27 cellular contexts compared by ENCODE assay signal in genomic region chr12:95738024-95738611, GRCh38. TPM values are rescaled to one million over a fixed set of nuclear protein-coding genes. Genes with fewer than 3 reads are reported as not detected.
DNase-seq lines count a peak whose midpoint lies in the region; ATAC-seq and TF ChIP-seq lines count a peak whose summit lies in the region.
"Had no signal": no experiment of that assay in that cellular context is flagged by ENCODE, and none has a peak within 500 bp of the region (broad histone marks: within the 10 kb centered on the region; RNA-seq: fewer than 3 reads in every experiment).

No MANE protein-coding gene starts in this region.

- H3K27ac ChIP-seq in esophagus muscularis mucosa (replicated peaks in 1 of 4): peak overlapping the region in 3 of 4 donors; percentile 0 to 68 (median 62)
- H3K27ac ChIP-seq in trophoblast cell (ENCODE audit: low read depth, low read length): no peak overlapping the region
- H3K27ac ChIP-seq: KMS-11, SJCRH30 had no signal

- H3K9me3 Mint-ChIP-seq in activated T-cell treated with anti-CD3 and anti-CD28 coated beads, Interleukin-2, amount 50 U/mL, for 72 hours: no peaks in the 10 kb centered on the region
- H3K9me3 Mint-ChIP-seq: activated CD4-positive, alpha-beta T cell treated with anti-CD3 and anti-CD28 coated beads, Interleukin-2, amount 10 ng/mL, durations not matched to agents 7 days and 5 days; activated T-cell treated with anti-CD3 and anti-CD28 coated beads, Interleukin-2, amount 50 U/mL, for 4 hours; CD4-positive, alpha-beta T cell; neural crest cell; WTC11 had no signal

- H2AK5ac ChIP-seq in trophoblast cell (ENCODE audit: low read length): no peak overlapping the region

- no peak for TF ChIP-seq EP300 in esophagus muscularis mucosa (IDR thresholded peaks at IDR 0.05)

- H3K4me3 Mint-ChIP-seq in activated T-cell treated with anti-CD3 and anti-CD28 coated beads, Interleukin-2, amount 50 U/mL, for 72 hours: no peak overlapping the region
- H3K4me3 Mint-ChIP-seq: activated CD4-positive, alpha-beta T cell treated with anti-CD3 and anti-CD28 coated beads, Interleukin-2, amount 10 ng/mL, durations not matched to agents 7 days and 5 days; activated T-cell treated with anti-CD3 and anti-CD28 coated beads, Interleukin-2, amount 50 U/mL, for 4 hours; CD4-positive, alpha-beta T cell; neural crest cell; WTC11 had no signal

- no peak overlapping the region for H3K27ac Mint-ChIP-seq in activated T-cell treated with anti-CD3 and anti-CD28 coated beads, Interleukin-2, amount 50 U/mL, for 72 hours
- H3K27ac Mint-ChIP-seq: activated CD4-positive, alpha-beta T cell treated with anti-CD3 and anti-CD28 coated beads, Interleukin-2, amount 10 ng/mL, durations not matched to agents 7 days and 5 days; CD4-positive, alpha-beta T cell; WTC11 had no signal

- H3K79me2 ChIP-seq in trophoblast cell (ENCODE audit: control insufficient read depth, insufficient read depth, low read length, poor library complexity): no peaks in the 10 kb centered on the region

- peak overlapping the region; percentile 5 for H3K9ac ChIP-seq in trophoblast cell (ENCODE audit: low read length)
- H3K9ac ChIP-seq: KMS-11 had no signal

- intact Hi-C loops in esophagus muscularis mucosa (cut with DNase I): no loop called here
- intact Hi-C loops in lower leg skin (cut with DNase I; ENCODE audit: low total_unique reads): no loop called here

- no peak for ATAC-seq in activated T-cell treated with anti-CD3 and anti-CD28 coated beads, Interleukin-2, amount 50 U/mL, for 72 hours (replicated peaks in 1 of 2)
- ATAC-seq: activated T-cell treated with anti-CD3 and anti-CD28 coated beads, Interleukin-2, amount 50 U/mL, for 4 hours; Panc1; stimulated activated naive CD8-positive, alpha-beta T cell treated with anti-CD3 and anti-CD28 coated beads, Interleukin-15, Interleukin-2, amounts not matched to agents 100 U/mL and 50 U/mL, for 24 hours; WTC11 had no signal

- H3K4me3 ChIP-seq in esophagus muscularis mucosa (no peak overlapping the region), trophoblast cell (ENCODE audit: low read depth, low read length) (no peak overlapping the region), lower leg skin (ENCODE audit: low read depth, poor library complexity, severe bottlenecking) (no peak overlapping the region)
- H3K4me3 ChIP-seq: dorsolateral prefrontal cortex, SJCRH30, thoracic aorta had no signal

- no peak for TF ChIP-seq POLR2A in esophagus muscularis mucosa (IDR thresholded peaks at IDR 0.05; ENCODE audit: low read depth)
- no peak for TF ChIP-seq POLR2A in lower leg skin (IDR thresholded peaks at IDR 0.05)

- H3K9me3 ChIP-seq in esophagus muscularis mucosa: no peaks in the 10 kb centered on the region
- H3K9me3 ChIP-seq in trophoblast cell (ENCODE audit: insufficient read depth, low read depth, low read length): no peaks in the 10 kb centered on the region
- H3K9me3 ChIP-seq: SJCRH30, thoracic aorta had no signal

- no peak overlapping the region for H3K4me2 ChIP-seq in trophoblast cell (ENCODE audit: low read length)
- H3K4me2 ChIP-seq: KMS-11 had no signal

- no peaks in the 10 kb centered on the region for H3K79me1 ChIP-seq in trophoblast cell (ENCODE audit: low read length)

- H4K12ac ChIP-seq in trophoblast cell (ENCODE audit: low read depth, low read length): no peak overlapping the region

- H3K14ac ChIP-seq in trophoblast cell (ENCODE audit: low read length): no peak overlapping the region

- no peak overlapping the region for H4K91ac ChIP-seq in trophoblast cell (ENCODE audit: low read depth, low read length)

- H3K18ac ChIP-seq in trophoblast cell (ENCODE audit: low read length): no peak overlapping the region

- no peak for TF ChIP-seq CTCF in esophagus muscularis mucosa (IDR thresholded peaks at IDR 0.05)
- TF ChIP-seq CTCF in lower leg skin (IDR thresholded peaks at IDR 0.05): no peak

- H2BK120ac ChIP-seq in trophoblast cell (ENCODE audit: insufficient read depth, low read length, poor library complexity): no peak overlapping the region

- DNase-seq in DMS53 (lab: John Stamatoyannopoulos, UW) (peak; percentile 36), DMS53 treated with DMSO at 0.1 percent for 48 hours (lab: John Stamatoyannopoulos, UW; ENCODE audit: unreplicated experiment) (no peak), HuH-7 (ENCODE audit: low spot score) (peak; percentile 17), esophagus muscularis mucosa (ENCODE audit: extremely low spot score) (no peak), trophoblast cell (no peak), lower leg skin (ENCODE audit: low spot score in 2 of 2) (no peak), putamen (ENCODE audit: low spot score) (no peak)
- no peak for DNase-seq in activated T-cell treated with anti-CD3 and anti-CD28 coated beads, Interleukin-2, amount 50 U/mL, for 72 hours
- DNase-seq: activated CD4-positive, alpha-beta T cell treated with anti-CD3 and anti-CD28 coated beads, Interleukin-2, amount 10 ng/mL, durations not matched to agents 7 days and 5 days; activated T-cell treated with anti-CD3 and anti-CD28 coated beads, Interleukin-2, amount 50 U/mL, for 4 hours; CD4-positive, alpha-beta T cell; DMS 273 treated with DMSO at 0.1 percent for 48 hours; dorsolateral prefrontal cortex; HCEC 1CT; islet precursor cell; NCI-H1694 treated with DMSO at 0.1 percent for 48 hours; NCI-H2171; NCI-H526; posterior cingulate gyrus; stimulated activated naive CD8-positive, alpha-beta T cell treated with anti-CD3 and anti-CD28 coated beads, Interleukin-15, Interleukin-2, amounts not matched to agents 100 U/mL and 50 U/mL, for 24 hours; T1000 had no signal

- H3K27me3 Mint-ChIP-seq in activated T-cell treated with anti-CD3 and anti-CD28 coated beads, Interleukin-2, amount 50 U/mL, for 72 hours (ENCODE audit: low read depth): no peaks in the 10 kb centered on the region

- H3K36me3 Mint-ChIP-seq in activated T-cell treated with anti-CD3 and anti-CD28 coated beads, Interleukin-2, amount 50 U/mL, for 72 hours (ENCODE audit: insufficient read depth in 2 of 2): no peaks in the 10 kb centered on the region
- H3K36me3 Mint-ChIP-seq: WTC11 had no signal

- no peak overlapping the region for H3K4ac ChIP-seq in trophoblast cell (ENCODE audit: low read depth, low read length)

- no peak overlapping the region for H3K23ac ChIP-seq in trophoblast cell (ENCODE audit: low read length)

- peaks cover 24 to 57% (median 39%) of the 10 kb centered on the region in 4 donors for H3K4me1 ChIP-seq in esophagus muscularis mucosa
- H3K4me1 ChIP-seq in trophoblast cell (ENCODE audit: control insufficient read depth in 1 of 2, insufficient read depth in 2 of 2, low read length in 2 of 2): no peaks in the 10 kb centered on the region

- no peak overlapping the region for H2BK5ac ChIP-seq in trophoblast cell (ENCODE audit: low read depth, low read length, poor library complexity)

- no peak overlapping the region for H2AFZ ChIP-seq in trophoblast cell (ENCODE audit: insufficient read depth, low read length, poor library complexity)

- H3K36me3 ChIP-seq in esophagus muscularis mucosa (peaks cover 0 to 12% (median 0%) of the 10 kb centered on the region in 4 donors), trophoblast cell (ENCODE audit: control insufficient read depth in 1 of 2, insufficient read depth in 2 of 2, low read length in 2 of 2) (no peaks in the 10 kb centered on the region)
- H3K36me3 ChIP-seq: SJCRH30, thoracic aorta had no signal

- no peaks in the 10 kb centered on the region for H3K4me1 Mint-ChIP-seq in activated T-cell treated with anti-CD3 and anti-CD28 coated beads, Interleukin-2, amount 50 U/mL, for 72 hours (ENCODE audit: low read depth)
- H3K4me1 Mint-ChIP-seq: activated CD4-positive, alpha-beta T cell treated with anti-CD3 and anti-CD28 coated beads, Interleukin-2, amount 10 ng/mL, durations not matched to agents 7 days and 5 days; neural crest cell had no signal

- H4K8ac ChIP-seq in trophoblast cell (ENCODE audit: low read depth, low read length): no peak overlapping the region

- no peaks in the 10 kb centered on the region for H3K27me3 ChIP-seq in esophagus muscularis mucosa
- no peaks in the 10 kb centered on the region for H3K27me3 ChIP-seq in trophoblast cell (ENCODE audit: insufficient read depth, low read length)
- H3K27me3 ChIP-seq: dorsolateral prefrontal cortex, SJCRH30 had no signal

- H2BK12ac ChIP-seq in trophoblast cell (ENCODE audit: low read length): no peak overlapping the region

- WGBS in esophagus muscularis mucosa: 89% methylated on average over 11 of the region's 11 CpGs
- WGBS in trophoblast cell (ENCODE audit: extremely low coverage, insufficient coverage, insufficient read length): no CpG with 5 or more reads among the region's 11 CpGs
- WGBS in lower leg skin, 2 donors: 93 to 94% methylated on average over 11 of the region's 11 CpGs

RNA-seq across cellular contexts. Expression of gene NTN4, which starts 52.4 kb away (rescaled TPM):
- 10 to 100 TPM; 46.7 to 73.1 (median 52.7) TPM for total RNA-seq in esophagus muscularis mucosa
- polyA plus RNA-seq in trophoblast cell (2013): 0.96 and 1.3 TPM in 2 replicates
- 10 to 100 TPM; 11.0 to 30.6 (median 16.8) TPM for total RNA-seq in lower leg skin
- total RNA-seq in activated T-cell treated with anti-CD3 and anti-CD28 coated beads, Interleukin-2, amount 50 U/mL, for 72 hours: under 1 TPM; 0.26 to 0.69 TPM

Comparison
In these comparisons a context has a peak if more than half of its experiments do, and no peak if none do; other contexts are left out.
1. DNase-seq: peak in DMS53 (single experiment) and HuH-7 (single experiment); none in DMS53 treated with DMSO at 0.1 percent for 48 hours (single experiment), esophagus muscularis mucosa (single experiment), trophoblast cell (0 of 2), lower leg skin (0 of 2), putamen (single experiment) and activated T-cell treated with anti-CD3 and anti-CD28 coated beads, Interleukin-2, amount 50 U/mL, for 72 hours (0 of 2).
2. RNA of gene NTN4, which starts 52.4 kb away (total RNA-seq): 46.7 to 73.1 TPM in esophagus muscularis mucosa and 11.0 to 30.6 TPM in lower leg skin; 0.26 to 0.69 TPM in activated T-cell treated with anti-CD3 and anti-CD28 coated beads, Interleukin-2, amount 50 U/mL, for 72 hours; every median in the first group is over 4 times any median in the second.